ENCODE assay signal across 13 cellular contexts in the genomic region with DNA sequence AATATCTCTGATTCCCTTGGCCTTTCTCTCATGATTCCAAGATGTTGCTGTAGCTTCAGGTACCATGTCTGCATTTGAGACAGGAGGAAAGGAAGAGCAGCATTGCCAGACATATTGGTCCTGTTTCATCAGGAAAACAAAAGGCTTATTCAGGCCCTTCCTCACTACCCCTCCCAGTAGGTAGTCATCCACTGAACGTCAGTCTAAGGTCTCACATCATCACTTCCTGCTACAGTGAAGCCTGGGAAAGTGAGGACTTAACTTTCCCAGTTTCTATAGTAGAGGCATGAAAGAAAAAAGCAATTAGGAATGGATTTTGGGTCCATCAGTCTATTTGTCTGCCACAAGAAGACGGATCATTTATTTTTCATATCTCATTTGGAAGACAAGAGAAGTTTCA.
DNase-seq lines count a peak whose midpoint lies in the region; ATAC-seq and TF ChIP-seq lines count a peak whose summit lies in the region.
"Had no signal": no experiment of that assay in that cellular context is flagged by ENCODE, and none has a peak within 500 bp of the region (broad histone marks: within the 10 kb centered on the region; RNA-seq: fewer than 3 reads in every experiment).

No MANE protein-coding gene starts in this region.

- H3K4me1 Mint-ChIP-seq in activated CD8-positive, alpha-beta T cell treated with anti-CD3 and anti-CD28 coated beads, Interleukin-2, amount 10 ng/mL, durations not matched to agents 7 days and 5 days (ENCODE audit: low read depth) = no peaks in the 10 kb centered on the region

- H3K4me3 Mint-ChIP-seq in activated CD8-positive, alpha-beta T cell treated with anti-CD3 and anti-CD28 coated beads, Interleukin-2, amount 10 ng/mL, durations not matched to agents 7 days and 5 days = no peak overlapping the region

- no peak for TF ChIP-seq CTCF in RWPE1 (conservative IDR thresholded peaks at IDR 0.05; ENCODE audit: low read depth)

- CTCF ChIA-PET in RWPE1 (lab: Yijun Ruan, JAX) = no interaction called here
- CTCF ChIA-PET in activated CD8-positive, alpha-beta T cell treated with anti-CD3 and anti-CD28 coated beads, Interleukin-2, amount 10 ng/mL, durations not matched to agents 7 days and 5 days (lab: Charles Lee) = no interaction called here

- H3K9me3 Mint-ChIP-seq in activated CD8-positive, alpha-beta T cell treated with anti-CD3 and anti-CD28 coated beads, Interleukin-2, amount 10 ng/mL, durations not matched to agents 7 days and 5 days (ENCODE audit: insufficient read depth) = no peaks in the 10 kb centered on the region

- H3K27ac ChIP-seq in epithelial cell of prostate (peak overlapping the region; percentile 42), RWPE1 (no peak overlapping the region)

- POLR2A ChIA-PET in RWPE1 (lab: Yijun Ruan, JAX; ENCODE audit: low non-redundant PET) = interaction anchor here (0.6 kb wide), 1 partner anchor 276 kb away, joined by 15 read pairs; no protein-coding TSS in a partner anchor
- POLR2A ChIA-PET in activated CD8-positive, alpha-beta T cell treated with anti-CD3 and anti-CD28 coated beads, Interleukin-2, amount 10 ng/mL, durations not matched to agents 7 days and 5 days (lab: Charles Lee) = no interaction called here

- no peak overlapping the region for H3K27ac Mint-ChIP-seq in activated CD8-positive, alpha-beta T cell treated with anti-CD3 and anti-CD28 coated beads, Interleukin-2, amount 10 ng/mL, durations not matched to agents 7 days and 5 days

- no peak for ATAC-seq in activated CD8-positive, alpha-beta T cell treated with anti-CD3 and anti-CD28 coated beads, Interleukin-2, amount 10 ng/mL, durations not matched to agents 7 days and 5 days

- no peaks in the 10 kb centered on the region for H3K36me3 Mint-ChIP-seq in activated CD8-positive, alpha-beta T cell treated with anti-CD3 and anti-CD28 coated beads, Interleukin-2, amount 10 ng/mL, durations not matched to agents 7 days and 5 days (ENCODE audit: low read depth)

- H3K27me3 Mint-ChIP-seq in activated CD8-positive, alpha-beta T cell treated with anti-CD3 and anti-CD28 coated beads, Interleukin-2, amount 10 ng/mL, durations not matched to agents 7 days and 5 days (ENCODE audit: low read depth) = peaks cover 1% of the 10 kb centered on the region

- DNase-seq in Daoy (ENCODE audit: low read depth) (peak; percentile 14), RPMI7951 (ENCODE audit: low read depth) (peak; percentile 16), epithelial cell of prostate (ENCODE audit: low read depth, low spot score) (peak; percentile 92), lung microvascular endothelial cell (ENCODE audit: low read depth in 2 of 2) (peak; percentile 12 to 33), NCI-H146 (lab: John Stamatoyannopoulos, UW) (no peak), RWPE1 (ENCODE audit: low spot score) (no peak)
- no peak for DNase-seq in activated CD8-positive, alpha-beta memory T cell treated with anti-CD3 and anti-CD28 coated beads for 24 hours
- DNase-seq in activated CD8-positive, alpha-beta T cell treated with anti-CD3 and anti-CD28 coated beads, Interleukin-2, amount 10 ng/mL, durations not matched to agents 7 days and 5 days = no peak
- DNase-seq: Caco-2, HCEC 1CT, NCI-H1930, NCI-H526 treated with DMSO at 0.1 percent for 48 hours, RPMI8226 had no signal

Comparison
In these comparisons a context has a peak if more than half of its experiments do, and no peak if none do; other contexts are left out.
1. DNase-seq: peak in Daoy (single experiment), RPMI7951 (single experiment), epithelial cell of prostate (single experiment) and lung microvascular endothelial cell (2 of 2); none in NCI-H146 (single experiment), RWPE1 (single experiment), activated CD8-positive, alpha-beta memory T cell treated with anti-CD3 and anti-CD28 coated beads for 24 hours (single experiment) and activated CD8-positive, alpha-beta T cell treated with anti-CD3 and anti-CD28 coated beads, Interleukin-2, amount 10 ng/mL, durations not matched to agents 7 days and 5 days (single experiment).